Comparison of ENCODE assay signal across 2 cellular contexts in the genomic region with DNA sequence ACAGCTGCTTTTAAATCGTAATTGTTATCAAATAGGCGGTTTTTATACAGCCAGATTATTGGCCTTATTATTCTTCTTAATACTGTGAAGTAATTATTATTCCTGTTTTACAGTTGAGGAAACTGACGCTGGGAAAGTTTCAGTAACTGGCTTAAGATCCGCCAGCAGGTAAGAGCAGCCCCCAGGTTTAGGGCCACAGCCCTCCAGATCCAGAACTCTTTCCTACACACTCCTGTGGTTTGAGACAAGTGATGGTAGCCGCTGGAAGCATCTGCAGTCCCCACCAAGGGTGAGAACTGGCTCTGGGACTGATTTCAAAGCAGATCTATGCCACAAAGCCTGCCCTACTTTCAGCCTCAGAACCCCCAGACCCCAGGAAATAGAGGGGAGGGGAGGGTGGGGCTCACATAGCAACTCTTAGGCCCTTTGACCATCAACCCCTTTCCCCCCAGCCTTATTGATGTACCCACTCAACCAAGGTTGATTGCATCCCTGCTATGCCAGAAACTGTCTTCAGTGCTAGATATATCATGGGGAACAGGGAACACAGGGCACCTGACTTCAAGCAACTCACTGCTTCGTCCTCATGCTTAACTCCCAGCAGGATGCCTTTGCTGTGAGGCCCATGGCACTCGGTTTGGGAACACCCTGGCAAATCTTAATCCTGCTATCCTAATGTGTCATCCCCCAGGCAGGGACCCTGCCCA.
A peak's percentile ranks its signal among the peaks of the same experiment; 100 is the strongest.
TF ChIP-seq lines count a peak whose summit lies in the region.

No MANE protein-coding gene starts in this region.

TF ChIP-seq in HepG2, 621 proteins besides CTCF, POLR2A, EP300 and RAD21 (continued from another document):
- TF ChIP-seq, protein P1, sequence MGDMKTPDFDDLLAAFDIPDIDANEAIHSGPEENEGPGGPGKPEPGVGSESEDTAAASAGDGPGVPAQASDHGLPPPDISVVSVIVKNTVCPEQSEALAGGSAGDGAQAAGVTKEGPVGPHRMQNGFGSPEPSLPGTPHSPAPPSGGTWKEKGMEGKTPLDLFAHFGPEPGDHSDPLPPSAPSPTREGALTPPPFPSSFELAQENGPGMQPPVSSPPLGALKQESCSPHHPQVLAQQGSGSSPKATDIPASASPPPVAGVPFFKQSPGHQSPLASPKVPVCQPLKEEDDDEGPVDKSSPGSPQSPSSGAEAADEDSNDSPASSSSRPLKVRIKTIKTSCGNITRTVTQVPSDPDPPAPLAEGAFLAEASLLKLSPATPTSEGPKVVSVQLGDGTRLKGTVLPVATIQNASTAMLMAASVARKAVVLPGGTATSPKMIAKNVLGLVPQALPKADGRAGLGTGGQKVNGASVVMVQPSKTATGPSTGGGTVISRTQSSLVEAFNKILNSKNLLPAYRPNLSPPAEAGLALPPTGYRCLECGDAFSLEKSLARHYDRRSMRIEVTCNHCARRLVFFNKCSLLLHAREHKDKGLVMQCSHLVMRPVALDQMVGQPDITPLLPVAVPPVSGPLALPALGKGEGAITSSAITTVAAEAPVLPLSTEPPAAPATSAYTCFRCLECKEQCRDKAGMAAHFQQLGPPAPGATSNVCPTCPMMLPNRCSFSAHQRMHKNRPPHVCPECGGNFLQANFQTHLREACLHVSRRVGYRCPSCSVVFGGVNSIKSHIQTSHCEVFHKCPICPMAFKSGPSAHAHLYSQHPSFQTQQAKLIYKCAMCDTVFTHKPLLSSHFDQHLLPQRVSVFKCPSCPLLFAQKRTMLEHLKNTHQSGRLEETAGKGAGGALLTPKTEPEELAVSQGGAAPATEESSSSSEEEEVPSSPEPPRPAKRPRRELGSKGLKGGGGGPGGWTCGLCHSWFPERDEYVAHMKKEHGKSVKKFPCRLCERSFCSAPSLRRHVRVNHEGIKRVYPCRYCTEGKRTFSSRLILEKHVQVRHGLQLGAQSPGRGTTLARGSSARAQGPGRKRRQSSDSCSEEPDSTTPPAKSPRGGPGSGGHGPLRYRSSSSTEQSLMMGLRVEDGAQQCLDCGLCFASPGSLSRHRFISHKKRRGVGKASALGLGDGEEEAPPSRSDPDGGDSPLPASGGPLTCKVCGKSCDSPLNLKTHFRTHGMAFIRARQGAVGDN (CRISPR knock-in tag; IDR thresholded peaks at IDR 0.05), result no peak
- TF ChIP-seq MAZ (IDR thresholded peaks at IDR 0.05; ENCODE audit: borderline replicate concordance, low read depth, low read length), result no peak
- TF ChIP-seq MAZ (CRISPR knock-in tag; IDR thresholded peaks at IDR 0.05; ENCODE audit: low read depth), result 0 out of 2 replicates have a peak, but pooled peaks have one; percentile 6
- TF ChIP-seq TBX2 (CRISPR knock-in tag; IDR thresholded peaks at IDR 0.05; ENCODE audit: borderline replicate concordance), result peak; percentile 16; the same call in 1 of the 2 replicates

TF ChIP-seq in K562, 482 proteins besides CTCF, POLR2A, EP300 and RAD21 (continued from another document):
- TF ChIP-seq, protein P2, sequence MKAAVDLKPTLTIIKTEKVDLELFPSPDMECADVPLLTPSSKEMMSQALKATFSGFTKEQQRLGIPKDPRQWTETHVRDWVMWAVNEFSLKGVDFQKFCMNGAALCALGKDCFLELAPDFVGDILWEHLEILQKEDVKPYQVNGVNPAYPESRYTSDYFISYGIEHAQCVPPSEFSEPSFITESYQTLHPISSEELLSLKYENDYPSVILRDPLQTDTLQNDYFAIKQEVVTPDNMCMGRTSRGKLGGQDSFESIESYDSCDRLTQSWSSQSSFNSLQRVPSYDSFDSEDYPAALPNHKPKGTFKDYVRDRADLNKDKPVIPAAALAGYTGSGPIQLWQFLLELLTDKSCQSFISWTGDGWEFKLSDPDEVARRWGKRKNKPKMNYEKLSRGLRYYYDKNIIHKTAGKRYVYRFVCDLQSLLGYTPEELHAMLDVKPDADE (conservative IDR thresholded peaks at IDR 0.05; ENCODE audit: control insufficient read depth, low read depth, low read length), result no peak
- TF ChIP-seq SMAD4 (CRISPR knock-in tag; conservative IDR thresholded peaks at IDR 0.05) (no peak), NCOA4 (IDR thresholded peaks at IDR 0.05; ENCODE audit: partially characterized antibody) (no peak), ZNF175 (CRISPR knock-in tag; IDR thresholded peaks at IDR 0.05; ENCODE audit: low read depth) (0 out of 2 replicates have a peak, but pooled peaks have one; percentile 30), ZNF507 (tag; conservative IDR thresholded peaks at IDR 0.05) (no peak), FIP1L1 (IDR thresholded peaks at IDR 0.05; ENCODE audit: low read depth, low read length, poor library complexity, severe bottlenecking) (no peak), MTA3 (IDR thresholded peaks at IDR 0.05; ENCODE audit: borderline replicate concordance) (0 out of 2 replicates have a peak, but pooled peaks have one; percentile 5)
- TF ChIP-seq, protein P3, sequence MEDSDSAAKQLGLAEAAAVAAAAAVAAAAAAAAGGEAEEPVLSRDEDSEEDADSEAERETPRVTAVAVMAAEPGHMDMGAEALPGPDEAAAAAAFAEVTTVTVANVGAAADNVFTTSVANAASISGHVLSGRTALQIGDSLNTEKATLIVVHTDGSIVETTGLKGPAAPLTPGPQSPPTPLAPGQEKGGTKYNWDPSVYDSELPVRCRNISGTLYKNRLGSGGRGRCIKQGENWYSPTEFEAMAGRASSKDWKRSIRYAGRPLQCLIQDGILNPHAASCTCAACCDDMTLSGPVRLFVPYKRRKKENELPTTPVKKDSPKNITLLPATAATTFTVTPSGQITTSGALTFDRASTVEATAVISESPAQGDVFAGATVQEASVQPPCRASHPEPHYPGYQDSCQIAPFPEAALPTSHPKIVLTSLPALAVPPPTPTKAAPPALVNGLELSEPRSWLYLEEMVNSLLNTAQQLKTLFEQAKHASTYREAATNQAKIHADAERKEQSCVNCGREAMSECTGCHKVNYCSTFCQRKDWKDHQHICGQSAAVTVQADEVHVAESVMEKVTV (CRISPR knock-in tag; IDR thresholded peaks at IDR 0.05), result no peak
